In the genomic region with DNA sequence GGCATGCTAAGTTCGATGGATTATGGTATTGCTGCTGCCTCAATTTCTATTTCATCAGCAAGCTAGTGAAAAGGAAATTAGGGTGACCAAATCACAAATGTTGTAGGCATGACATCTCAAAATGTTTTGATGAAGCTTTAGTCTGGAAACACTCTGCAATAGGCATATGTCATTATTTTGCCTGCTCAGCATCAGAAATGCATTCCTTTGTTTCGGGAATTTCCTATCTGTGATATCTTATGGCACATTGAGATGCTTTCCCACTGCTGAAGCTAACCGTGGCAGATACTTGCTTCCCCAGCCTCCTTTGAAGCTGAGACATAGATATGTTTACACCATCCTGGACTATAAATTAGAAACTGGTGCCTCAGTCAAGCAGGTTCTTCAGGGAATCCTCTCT, we compare ENCODE assay signal across 21 cellular contexts.
DNase-seq lines count a peak whose midpoint lies in the region; ATAC-seq, FAIRE-seq and TF ChIP-seq lines count a peak whose summit lies in the region.
"Had no signal": no experiment of that assay in that cellular context is flagged by ENCODE, and none has a peak within 500 bp of the region (broad histone marks: within the 10 kb centered on the region; RNA-seq: fewer than 3 reads in every experiment).

No MANE protein-coding gene starts in this region.

- in situ Hi-C loops in mammary epithelial cell (cut with MboI; ENCODE audit: low sequenced_read_pairs in 2 of 2), result no loop called here

- TF ChIP-seq CTCF in mammary epithelial cell (conservative IDR thresholded peaks at IDR 0.05 in 1 of 2, IDR thresholded peaks at IDR 0.05 in 1 of 2; ENCODE audit: extremely low read depth in 1 of 2, insufficient read depth in 1 of 2, low read depth in 1 of 2, low read length in 2 of 2) (no peak), MCF 10A (IDR thresholded peaks at IDR 0.05; ENCODE audit: unreplicated experiment) (no peak), GM23338 (conservative IDR thresholded peaks at IDR 0.05; ENCODE audit: low read depth in 2 of 2) (no peak), mesothelial cell of epicardium (IDR thresholded peaks at IDR 0.05; ENCODE audit: unreplicated experiment) (no peak), foreskin fibroblast (IDR thresholded peaks at IDR 0.05; ENCODE audit: low read depth, low read length) (no peak)

- H3K4me2 ChIP-seq in mammary epithelial cell (ENCODE audit: insufficient read depth, low read depth, low read length) (no peak overlapping the region), GM23338 (no peak overlapping the region)

- H3K27me3 ChIP-seq in mammary epithelial cell (ENCODE audit: insufficient read depth, low read length) (no peaks in the 10 kb centered on the region), GM23338 (ENCODE audit: insufficient read depth) (no peaks in the 10 kb centered on the region)
- H3K27me3 ChIP-seq: MG63 had no signal

- H3K79me2 ChIP-seq in mammary epithelial cell (ENCODE audit: insufficient read depth, low read length), result no peaks in the 10 kb centered on the region
- no peaks in the 10 kb centered on the region for H3K79me2 ChIP-seq in GM23338 (replicated peaks; ENCODE audit: insufficient read depth)

- H3K27ac Mint-ChIP-seq in MCF 10A (ENCODE audit: low read depth, unreplicated experiment), result no peak overlapping the region
- no peak overlapping the region for H3K27ac Mint-ChIP-seq in GM23338
- peak overlapping the region; percentile 5 to 37 for H3K27ac Mint-ChIP-seq in T-cell
- H3K27ac Mint-ChIP-seq in mesothelial cell of epicardium, result peak overlapping the region; percentile 62

- no peaks in the 10 kb centered on the region for H3F3A ChIP-seq in GM23338 (replicated peaks; ENCODE audit: low read depth)

- dilution Hi-C loops in mammary epithelial cell (cut with HindIII; ENCODE audit: low sequenced_read_pairs), result no loop called here

- ATAC-seq in GM23338, result no peak
- ATAC-seq in T-cell (replicated peaks in 1 of 4), result no peak

- 100% methylated on average over 3 of the region's 3 CpGs for WGBS in mammary epithelial cell (ENCODE audit: low coverage, missing lambda C conversion rate)

- H3K4me3 Mint-ChIP-seq in MCF 10A (ENCODE audit: unreplicated experiment) (no peak overlapping the region), GM23338 (no peak overlapping the region), T-cell (no peak overlapping the region), mesothelial cell of epicardium (no peak overlapping the region)

- H3K36me3 ChIP-seq in mammary epithelial cell (ENCODE audit: insufficient read depth, low read length), result no peaks in the 10 kb centered on the region
- H3K36me3 ChIP-seq in GM23338 (ENCODE audit: insufficient read depth), result no peaks in the 10 kb centered on the region
- H3K36me3 ChIP-seq: MG63 had no signal

- intact Hi-C loops in mammary epithelial cell (cut with micrococcal nuclease), result no loop called here
- intact Hi-C loops in MCF 10A (cut with micrococcal nuclease), result no loop called here

- H3K9me3 ChIP-seq in mammary epithelial cell (replicated peaks; ENCODE audit: insufficient read depth, low read length), result no peaks in the 10 kb centered on the region
- H3K9me3 ChIP-seq: MG63 had no signal

- POLR2A ChIA-PET in MCF 10A (lab: Yijun Ruan, JAX) (interaction anchor here (0.7 to 1.4 kb wide), 2 partner anchors 9 to 43 kb away, joined by 3 to 4 read pairs; no protein-coding TSS in a partner anchor), T-cell (lab: Charles Lee) (no interaction called here)

- H3K36me3 Mint-ChIP-seq in MCF 10A (ENCODE audit: insufficient read depth, unreplicated experiment), result no peaks in the 10 kb centered on the region
- 0 out of 3 replicates have a peak, but pooled peaks cover 3% of the 10 kb centered on the region for H3K36me3 Mint-ChIP-seq in GM23338 (ENCODE audit: low read depth)
- no peaks in the 10 kb centered on the region for H3K36me3 Mint-ChIP-seq in T-cell
- H3K36me3 Mint-ChIP-seq in mesothelial cell of epicardium, result no peaks in the 10 kb centered on the region

- H4K20me1 ChIP-seq in mammary epithelial cell (ENCODE audit: insufficient read depth, low read length) (no peaks in the 10 kb centered on the region), GM23338 (replicated peaks; ENCODE audit: insufficient read depth) (no peaks in the 10 kb centered on the region)

- H3K4me1 Mint-ChIP-seq in MCF 10A (ENCODE audit: insufficient read depth, unreplicated experiment) (peaks cover 10% of the 10 kb centered on the region), GM23338 (peaks cover 3% of the 10 kb centered on the region; the same call in 2 of the 3 replicates), T-cell (peaks cover 9 to 21% (median 18%) of the 10 kb centered on the region in 3 donors), mesothelial cell of epicardium (peaks cover 17% of the 10 kb centered on the region)

- no peak for FAIRE-seq in frontal cortex (lab: Jason Lieb, UNC)
- FAIRE-seq: D721Med, H54 had no signal

- BruUV-seq in mammary epithelial cell (replicated peaks; lab: Mats Ljungman, UMichigan) (no TSS peak), MCF 10A (replicated peaks; lab: Mats Ljungman, UMichigan) (no TSS peak)

- CTCF ChIA-PET in mammary epithelial cell (lab: Charles Lee; ENCODE audit: low non-redundant PET) (no interaction called here), MCF 10A (lab: Yijun Ruan, JAX) (interaction anchor here (0.7 to 1.6 kb wide), 5 partner anchors 11 to 137 kb away, joined by 3 to 4 read pairs (median 3); no protein-coding TSS in a partner anchor), T-cell (lab: Charles Lee) (interaction anchor here in 1 of 2 donors (2.5 kb wide), 1 partner anchor 326 kb away, joined by 6 read pairs; no protein-coding TSS in a partner anchor)

- DNase-seq in mammary epithelial cell (no peak), MCF 10A (ENCODE audit: unreplicated experiment) (no peak), GM23338 (ENCODE audit: low spot score) (no peak), T-cell (no peak), mesothelial cell of epicardium (ENCODE audit: low spot score in 2 of 2, unreplicated experiment in 2 of 2) (no peak), NCI-H1417 (lab: John Stamatoyannopoulos, UW) (no peak), frontal cortex (ENCODE audit: low spot score in 2 of 2) (no peak), foreskin fibroblast (no peak)
- DNase-seq: 8988T; KBM-7; MG63; NCI-H1105 treated with DMSO at 0.1 percent for 48 hours; NCI-H2029; NCI-H446 treated with DMSO at 0.1 percent for 48 hours; NCI-H526; NK-92 treated with Interleukin-12 subunit alpha and Interleukin-12 subunit beta, amount 100 ng/mL, for 24 hours; RPMI8226; SHP77; SW 1271 had no signal

- peaks cover 10% of the 10 kb centered on the region for H3K4me1 ChIP-seq in mammary epithelial cell (ENCODE audit: insufficient read depth, low read length)
- no peaks in the 10 kb centered on the region; the same call in 1 of the 2 replicates for H3K4me1 ChIP-seq in GM23338 (ENCODE audit: insufficient read depth)

- H3K9me2 ChIP-seq in GM23338 (ENCODE audit: insufficient read depth), result peaks cover 12% of the 10 kb centered on the region; the same call in 1 of the 2 replicates

- no peaks in the 10 kb centered on the region for H3K27me3 Mint-ChIP-seq in MCF 10A (ENCODE audit: insufficient read depth, unreplicated experiment)
- no peaks in the 10 kb centered on the region for H3K27me3 Mint-ChIP-seq in GM23338 (ENCODE audit: insufficient read depth, low read depth, poor library complexity)
- no peaks in the 10 kb centered on the region for H3K27me3 Mint-ChIP-seq in T-cell
- no peaks in the 10 kb centered on the region for H3K27me3 Mint-ChIP-seq in mesothelial cell of epicardium (ENCODE audit: low read depth)

- no peaks in the 10 kb centered on the region for H3K9me3 Mint-ChIP-seq in MCF 10A (ENCODE audit: unreplicated experiment)
- peaks cover 5% of the 10 kb centered on the region; the same call in 1 of the 3 replicates for H3K9me3 Mint-ChIP-seq in GM23338
- H3K9me3 Mint-ChIP-seq in T-cell, result no peaks in the 10 kb centered on the region
- peaks cover 4% of the 10 kb centered on the region for H3K9me3 Mint-ChIP-seq in mesothelial cell of epicardium

- no peak overlapping the region for H3K4me3 ChIP-seq in mammary epithelial cell (replicated peaks in 1 of 3; ENCODE audit: insufficient read depth in 1 of 3, low read depth in 2 of 3, low read length in 3 of 3)
- no peak overlapping the region for H3K4me3 ChIP-seq in GM23338
- no peak overlapping the region for H3K4me3 ChIP-seq in foreskin fibroblast (ENCODE audit: low read depth in 1 of 2, low read length in 2 of 2)
- H3K4me3 ChIP-seq: MG63 had no signal

- H3K9ac ChIP-seq in mammary epithelial cell (ENCODE audit: insufficient read depth, low read length), result no peak overlapping the region

- H2AFZ ChIP-seq in mammary epithelial cell (ENCODE audit: low read depth, low read length) (peak overlapping the region; percentile 37), GM23338 (peak overlapping the region; percentile 47; the same call in 1 of the 2 replicates)

- H3K27ac ChIP-seq in mammary epithelial cell (ENCODE audit: insufficient read depth, low read depth, low read length), result no peak overlapping the region
- no peak overlapping the region for H3K27ac ChIP-seq in GM23338 (ENCODE audit: low read depth)

Comparison
In these comparisons a context has a peak if more than half of its experiments do, and no peak if none do; other contexts are left out.
1. H3K27ac Mint-ChIP-seq: peak in T-cell (2 of 2) and mesothelial cell of epicardium (single experiment); none in MCF 10A (single experiment) and GM23338 (single experiment).